19 cellular contexts compared by ENCODE assay signal in genomic region chr1:156482276-156482675, GRCh38. TPM values are rescaled to one million over a fixed set of nuclear protein-coding genes. Genes with fewer than 3 reads are reported as not detected.
DNase-seq lines count a peak whose midpoint lies in the region; ATAC-seq and TF ChIP-seq lines count a peak whose summit lies in the region.
"Had no signal": no experiment of that assay in that cellular context is flagged by ENCODE, and none has a peak within 500 bp of the region (broad histone marks: within the 10 kb centered on the region; RNA-seq: fewer than 3 reads in every experiment).

No MANE protein-coding gene starts in this region.

- H3K4me1 ChIP-seq in OCI-LY3 (ENCODE audit: low read length) (peaks cover 40% of the 10 kb centered on the region), esophagus squamous epithelium (peaks cover 10 to 91% (median 37%) of the 10 kb centered on the region in 3 donors)
- H3K4me1 ChIP-seq: Caco-2 had no signal

- TF ChIP-seq POLR2A in esophagus squamous epithelium (IDR thresholded peaks at IDR 0.05) = no peak

- H3K36me3 ChIP-seq in OCI-LY3 (replicated peaks; ENCODE audit: low read depth, low read length) (peaks cover 56% of the 10 kb centered on the region), esophagus squamous epithelium (peaks cover 43 to 62% (median 44%) of the 10 kb centered on the region in 3 donors)

- no peaks in the 10 kb centered on the region for H3K27me3 ChIP-seq in OCI-LY3 (ENCODE audit: low read depth, low read length)
- no peaks in the 10 kb centered on the region for H3K27me3 ChIP-seq in esophagus squamous epithelium
- H3K27me3 ChIP-seq: left lung, neutrophil, SJCRH30 had no signal

- H3K79me2 ChIP-seq in OCI-LY3 (ENCODE audit: low read length) = peaks cover 36% of the 10 kb centered on the region

- H3K4me3 Mint-ChIP-seq in activated T-cell treated with anti-CD3 and anti-CD28 coated beads, Interleukin-2, amount 50 U/mL, for 72 hours = peak overlapping the region; percentile 62 to 74
- peak overlapping the region; percentile 1 for H3K4me3 Mint-ChIP-seq in endothelial cell (ENCODE audit: unreplicated experiment)
- no peak overlapping the region for H3K4me3 Mint-ChIP-seq in stimulated activated memory B cell treated with anti-CD40 and anti-IgM and Interleukin-4, amounts not matched to agents 10 μg/mL and 1 μg/mL and 100 μg/mL, for 72 hours

- no peaks in the 10 kb centered on the region for H3K27me3 Mint-ChIP-seq in activated T-cell treated with anti-CD3 and anti-CD28 coated beads, Interleukin-2, amount 50 U/mL, for 72 hours (ENCODE audit: low read depth)
- peaks cover 6% of the 10 kb centered on the region for H3K27me3 Mint-ChIP-seq in endothelial cell (ENCODE audit: unreplicated experiment)
- no peaks in the 10 kb centered on the region for H3K27me3 Mint-ChIP-seq in stimulated activated memory B cell treated with anti-CD40 and anti-IgM and Interleukin-4, amounts not matched to agents 10 μg/mL and 1 μg/mL and 100 μg/mL, for 72 hours

- intact Hi-C loops in esophagus squamous epithelium (cut with DNase I) = no loop called here

- DNase-seq in activated T-cell treated with anti-CD3 and anti-CD28 coated beads, Interleukin-2, amount 50 U/mL, for 72 hours = no peak
- DNase-seq in activated T-cell treated with anti-CD3 and anti-CD28 coated beads for 4 hours = no peak
- no peak for DNase-seq in endothelial cell (ENCODE audit: low spot score)
- no peak for DNase-seq in NCI-H2196 treated with DMSO at 0.1 percent for 48 hours (lab: John Stamatoyannopoulos, UW; ENCODE audit: unreplicated experiment)
- DNase-seq in esophagus squamous epithelium (lab: John Stamatoyannopoulos, UW) = no peak
- DNase-seq in AML-193 (lab: John Stamatoyannopoulos, UW) = no peak
- DNase-seq: activated gamma-delta T cell treated with Interleukin-2 at 50 U/mL for 16 hours; Caco-2; effector CD4-positive, alpha-beta T cell; EL; glutamatergic neuron; left lung; NCI-H1417 treated with DMSO at 0.1 percent for 48 hours; NCI-H69; SJCRH30 had no signal

- H3K9me3 Mint-ChIP-seq in activated T-cell treated with anti-CD3 and anti-CD28 coated beads, Interleukin-2, amount 50 U/mL, for 72 hours = peaks cover 0 to 2% of the 10 kb centered on the region in 2 donors
- no peaks in the 10 kb centered on the region for H3K9me3 Mint-ChIP-seq in endothelial cell (ENCODE audit: unreplicated experiment)
- H3K9me3 Mint-ChIP-seq in stimulated activated memory B cell treated with anti-CD40 and anti-IgM and Interleukin-4, amounts not matched to agents 10 μg/mL and 1 μg/mL and 100 μg/mL, for 72 hours = no peaks in the 10 kb centered on the region

- H3K4me1 Mint-ChIP-seq in activated T-cell treated with anti-CD3 and anti-CD28 coated beads, Interleukin-2, amount 50 U/mL, for 72 hours (ENCODE audit: low read depth) = peaks cover 74% of the 10 kb centered on the region
- H3K4me1 Mint-ChIP-seq in endothelial cell (ENCODE audit: unreplicated experiment) = peaks cover 11% of the 10 kb centered on the region
- peaks cover 63% of the 10 kb centered on the region for H3K4me1 Mint-ChIP-seq in stimulated activated memory B cell treated with anti-CD40 and anti-IgM and Interleukin-4, amounts not matched to agents 10 μg/mL and 1 μg/mL and 100 μg/mL, for 72 hours

- no peak for ATAC-seq in activated T-cell treated with anti-CD3 and anti-CD28 coated beads, Interleukin-2, amount 50 U/mL, for 72 hours (replicated peaks in 1 of 2)
- no peak for ATAC-seq in stimulated activated memory B cell treated with anti-CD40 and anti-IgM and Interleukin-4, amounts not matched to agents 10 μg/mL and 1 μg/mL and 100 μg/mL, for 72 hours
- ATAC-seq: left lung had no signal

- peaks cover 49% of the 10 kb centered on the region for H4K20me1 ChIP-seq in OCI-LY3 (ENCODE audit: insufficient read depth, low read length)

- H3K9me3 ChIP-seq in OCI-LY3 (ENCODE audit: insufficient read depth, low read length) (no peaks in the 10 kb centered on the region), esophagus squamous epithelium (no peaks in the 10 kb centered on the region)
- H3K9me3 ChIP-seq: Caco-2, left lung, neutrophil, SJCRH30 had no signal

- TF ChIP-seq CTCF in OCI-LY3 (IDR thresholded peaks at IDR 0.05; ENCODE audit: low read depth, low read length) = no peak
- TF ChIP-seq CTCF in endothelial cell (IDR thresholded peaks at IDR 0.05; ENCODE audit: unreplicated experiment) = no peak
- TF ChIP-seq CTCF in esophagus squamous epithelium (IDR thresholded peaks at IDR 0.05) = no peak

- no peak overlapping the region for H3K27ac Mint-ChIP-seq in activated T-cell treated with anti-CD3 and anti-CD28 coated beads, Interleukin-2, amount 50 U/mL, for 72 hours
- H3K27ac Mint-ChIP-seq in endothelial cell (ENCODE audit: unreplicated experiment) = no peak overlapping the region
- H3K27ac Mint-ChIP-seq in stimulated activated memory B cell treated with anti-CD40 and anti-IgM and Interleukin-4, amounts not matched to agents 10 μg/mL and 1 μg/mL and 100 μg/mL, for 72 hours = peak overlapping the region; percentile 83

- WGBS in esophagus squamous epithelium, 2 donors = 85 to 90% methylated on average over 10 to 17 of the region's 19 CpGs

- H3K36me3 Mint-ChIP-seq in activated T-cell treated with anti-CD3 and anti-CD28 coated beads, Interleukin-2, amount 50 U/mL, for 72 hours (ENCODE audit: insufficient read depth in 2 of 2) = peaks cover 12 to 37% of the 10 kb centered on the region in 2 donors
- peaks cover 48% of the 10 kb centered on the region for H3K36me3 Mint-ChIP-seq in endothelial cell (ENCODE audit: low read depth, unreplicated experiment)
- H3K36me3 Mint-ChIP-seq in stimulated activated memory B cell treated with anti-CD40 and anti-IgM and Interleukin-4, amounts not matched to agents 10 μg/mL and 1 μg/mL and 100 μg/mL, for 72 hours = peaks cover 61% of the 10 kb centered on the region

- H3K9ac ChIP-seq in OCI-LY3 (ENCODE audit: low read length) = no peak overlapping the region

- peak overlapping the region; percentile 54; the same call in 1 of the 2 replicates for H3K4me2 ChIP-seq in OCI-LY3 (ENCODE audit: low read length)
- H3K4me2 ChIP-seq: PC-9 had no signal

- peak overlapping the region; percentile 53 for H3K27ac ChIP-seq in OCI-LY3 (ENCODE audit: low read length)
- no peak overlapping the region for H3K27ac ChIP-seq in esophagus squamous epithelium
- H3K27ac ChIP-seq: left lung, neutrophil, PC-9, SJCRH30 had no signal

- H2AFZ ChIP-seq in OCI-LY3 (ENCODE audit: low read depth, low read length) = no peak overlapping the region
- H2AFZ ChIP-seq: PC-9 had no signal

- H3K4me3 ChIP-seq in OCI-LY3 (ENCODE audit: low read length) = no peak overlapping the region
- H3K4me3 ChIP-seq in esophagus squamous epithelium = no peak overlapping the region
- H3K4me3 ChIP-seq: left lung, PC-9, SJCRH30 had no signal

RNA-seq across cellular contexts. Expression of gene MEF2D, which starts 18.3 kb away (rescaled TPM):
- total RNA-seq in activated T-cell treated with anti-CD3 and anti-CD28 coated beads, Interleukin-2, amount 50 U/mL, for 72 hours = 10 to 100 TPM; 73.3 to 86.8 TPM
- total RNA-seq in endothelial cell (ENCODE audit: unreplicated experiment) = 45.2 TPM
- total RNA-seq in esophagus squamous epithelium = 10 to 100 TPM in 3 of 4 donors, 1 to 10 TPM in 1; 9.1 to 30.1 (median 12.1) TPM
